1 cellular context compared by ENCODE assay signal in genomic region chr17:58368860-58369213, GRCh38.
A peak's percentile ranks its signal among the peaks of the same experiment; 100 is the strongest.
TF ChIP-seq lines count a peak whose summit lies in the region.

No MANE protein-coding gene starts in this region.

TF ChIP-seq in HEK293, 187 proteins besides CTCF, POLR2A, EP300 and RAD21 (continued from another document):
- no peak for TF ChIP-seq ZNF280C (tag by site-specific recombination; IDR thresholded peaks at IDR 0.05)
- 0 out of 2 replicates have a peak, but pooled peaks have one; percentile 25 for TF ChIP-seq SCRT2 (tag by site-specific recombination; IDR thresholded peaks at IDR 0.05)
